24 cellular contexts compared by ENCODE assay signal in the genomic region with DNA sequence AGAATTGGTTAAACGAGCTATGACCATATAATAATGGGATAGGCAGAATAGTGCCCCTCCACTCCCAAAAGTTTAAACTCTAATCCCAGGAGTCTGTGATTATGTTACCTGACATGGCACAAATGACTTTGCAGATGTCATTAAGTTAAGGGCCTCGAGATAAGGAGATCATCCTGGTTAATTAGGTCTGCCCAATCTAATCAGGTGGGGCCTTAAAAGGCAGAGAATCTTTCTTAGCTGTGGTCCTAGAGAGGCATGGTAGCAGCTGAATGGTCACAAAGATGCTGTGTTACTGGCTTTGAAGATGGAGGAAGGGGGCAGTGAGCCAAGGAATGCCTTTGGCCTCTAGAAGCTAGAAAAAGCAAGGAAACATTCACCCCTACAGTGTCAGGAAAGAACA.
"Had no signal": no experiment of that assay in that cellular context is flagged by ENCODE, and none has a peak within 500 bp of the region (broad histone marks: within the 10 kb centered on the region; RNA-seq: fewer than 3 reads in every experiment).

No MANE protein-coding gene starts in this region.

- H3K27ac ChIP-seq: hepatocyte, left ventricle myocardium inferior, pancreas, prostate gland, skin epidermis, stomach, testis, thyroid gland, upper lobe of right lung had no signal

- H3K4me3 ChIP-seq: hepatocyte, left ventricle myocardium inferior, lung, pancreas, prostate gland, skin epidermis, stomach, testis, thyroid gland, upper lobe of right lung had no signal

- H3K9me3 ChIP-seq: left ventricle myocardium inferior, pancreas, prostate gland, stomach, testis, thyroid gland, upper lobe of right lung had no signal

- DNase-seq: islet precursor cell; left ventricle myocardium inferior; naive thymus-derived CD8-positive, alpha-beta T cell; nucleus accumbens; pancreas; posterior cingulate gyrus; retina; right cardiac atrium; stimulated activated CD4-positive, alpha-beta T cell treated with anti-CD3 and anti-CD28 coated beads, Interleukin-12 subunit alpha, Interleukin-12 subunit beta, amount 100 ng/mL, for 4 hours; stimulated activated CD4-positive, alpha-beta T cell treated with anti-CD3 and anti-CD28 coated beads, Interleukin-15, amount 100 ng/mL, for 24 hours; stimulated activated CD4-positive, alpha-beta T cell treated with anti-CD3 and anti-CD28 coated beads, Interleukin-2, amount 100 ng/mL, for 24 hours; stimulated activated CD4-positive, alpha-beta T cell treated with anti-CD3 and anti-CD28 coated beads, Interleukin-4, amount 100 ng/mL, for 1 hour; stimulated activated naive B cell treated with anti-CD40 and anti-IgM and Interleukin-4, amounts not matched to agents 10 μg/mL and 1 μg/mL and 100 μg/mL, for 72 hours; stimulated activated naive CD8-positive, alpha-beta T cell treated with anti-CD3 and anti-CD28 coated beads, Interleukin-15, Interleukin-2, amounts not matched to agents 100 U/mL and 50 U/mL, for 24 hours; stomach; testis; thyroid gland; trophoblast cell; upper lobe of right lung had no signal

- H3K4me1 ChIP-seq: left ventricle myocardium inferior, pancreas, prostate gland, stomach, testis, thyroid gland, upper lobe of right lung had no signal

- H3K4me2 ChIP-seq: hepatocyte had no signal

- H3K27me3 ChIP-seq: hepatocyte, pancreas, stomach, testis, thyroid gland, upper lobe of right lung had no signal

- H2AFZ ChIP-seq: hepatocyte had no signal

- H3K36me3 ChIP-seq: left ventricle myocardium inferior, pancreas, prostate gland, stomach, thyroid gland, upper lobe of right lung had no signal

- ATAC-seq: naive thymus-derived CD8-positive, alpha-beta T cell; pancreas; right cardiac atrium; sciatic nerve; stimulated activated naive B cell treated with anti-CD40 and anti-IgM and Interleukin-4, amounts not matched to agents 10 μg/mL and 1 μg/mL and 100 μg/mL, for 72 hours; stimulated activated naive CD8-positive, alpha-beta T cell treated with anti-CD3 and anti-CD28 coated beads, Interleukin-15, Interleukin-2, amounts not matched to agents 100 U/mL and 50 U/mL, for 24 hours; upper lobe of right lung had no signal
